32 cellular contexts compared by ENCODE assay signal in genomic region chr12:105048315-105048714, GRCh38.
"Had no signal": no experiment of that assay in that cellular context is flagged by ENCODE, and none has a peak within 500 bp of the region (broad histone marks: within the 10 kb centered on the region; RNA-seq: fewer than 3 reads in every experiment).

No MANE protein-coding gene starts in this region.

- H2AFZ ChIP-seq: hepatocyte had no signal

- H3K4me2 ChIP-seq: hepatocyte had no signal

- ATAC-seq: activated naive CD4-positive, alpha-beta T cell treated with anti-CD3 and anti-CD28 coated beads, Interleukin-2, amount 50 U/mL, for 72 hours; activated T-cell treated with anti-CD3 and anti-CD28 coated beads, Interleukin-2, amount 50 U/mL, for 72 hours; gastroesophageal sphincter; heart right ventricle; WTC11 had no signal

- H3K27me3 ChIP-seq: ascending aorta, breast epithelium, cardiac muscle cell, colonic mucosa, esophagus squamous epithelium, gastroesophageal sphincter, heart right ventricle, hepatocyte had no signal

- H3K4me1 ChIP-seq: ascending aorta, breast epithelium, colonic mucosa, esophagus squamous epithelium had no signal

- H3K36me3 ChIP-seq: breast epithelium, cardiac muscle cell, colonic mucosa had no signal

- H3K9me3 ChIP-seq: ascending aorta, breast epithelium, colonic mucosa, esophagus squamous epithelium, gastroesophageal sphincter had no signal

- FAIRE-seq: endometrium, endothelial cell of umbilical vein, TTC549 had no signal

- DNase-seq: activated CD4-positive, alpha-beta memory T cell treated with anti-CD3 and anti-CD28 coated beads, Interleukin-2, amount 10 ng/mL, durations not matched to agents 7 days and 5 days; activated CD4-positive, alpha-beta T cell treated with anti-CD3 and anti-CD28 coated beads for 1 hour; activated CD4-positive, alpha-beta T cell treated with anti-CD3 and anti-CD28 coated beads for 4 hours; activated CD4-positive, alpha-beta T cell treated with anti-CD3 and anti-CD28 coated beads, Interleukin-2, amount 10 ng/mL, durations not matched to agents 7 days and 5 days; activated CD4-positive, alpha-beta T cell treated with anti-CD3 and anti-CD28 coated beads, Interleukin-2, amount 50 U/mL, for 4 hours; activated CD8-positive, alpha-beta memory T cell treated with anti-CD3 and anti-CD28 coated beads, Interleukin-2, amount 50 U/mL, for 48 hours; activated gamma-delta T cell; activated naive CD4-positive, alpha-beta T cell; activated naive CD4-positive, alpha-beta T cell treated with anti-CD3 and anti-CD28 coated beads, Interleukin-2, amount 10 ng/mL, durations not matched to agents 7 days and 5 days; activated naive CD8-positive, alpha-beta T cell treated with anti-CD3 and anti-CD28 coated beads, Interleukin-2, amount 10 ng/mL, durations not matched to agents 7 days and 5 days; activated T-cell treated with anti-CD3 and anti-CD28 coated beads for 4 hours; activated T-cell treated with anti-CD3 and anti-CD28 coated beads, Interleukin-2, amount 50 U/mL, for 24 hours; activated T-cell treated with anti-CD3 and anti-CD28 coated beads, Interleukin-2, amount 50 U/mL, for 72 hours; central memory CD4-positive, alpha-beta T cell; cerebellar nuclear complex; colonic mucosa; effector CD8-positive, alpha-beta T cell; esophagus squamous epithelium; foreskin melanocyte; heart right ventricle had no signal

- H3K79me2 ChIP-seq: hepatocyte had no signal

- H3K27ac ChIP-seq: ascending aorta, breast epithelium, cardiac muscle cell, colonic mucosa, epithelial cell of prostate, esophagus squamous epithelium, gastroesophageal sphincter, heart right ventricle, hepatocyte, VCaP had no signal

- H3K4me3 ChIP-seq: ascending aorta, breast epithelium, cardiac muscle cell, colonic mucosa, esophagus squamous epithelium, gastroesophageal sphincter, heart right ventricle, hepatocyte had no signal
